8 cellular contexts compared by ENCODE assay signal in genomic region chr10:79247373-79248137, GRCh38.
DNase-seq lines count a peak whose midpoint lies in the region; ATAC-seq and TF ChIP-seq lines count a peak whose summit lies in the region.

No MANE protein-coding gene starts in this region.

- H3K9me3 ChIP-seq in gastroesophageal sphincter = no peaks in the 10 kb centered on the region
- H3K9me3 ChIP-seq in spleen = no peaks in the 10 kb centered on the region

- H3K4me3 ChIP-seq in GM12875 (ENCODE audit: low read depth, low read length) (peak overlapping the region; percentile 85), gastroesophageal sphincter (no peak overlapping the region), spleen (peak overlapping the region in 1 of 8 donors; percentile 79)

- H3K36me3 ChIP-seq in gastroesophageal sphincter (peaks cover 0 to 7% of the 10 kb centered on the region in 2 donors), spleen (peaks cover 0 to 17% (median 0%) of the 10 kb centered on the region in 6 donors)

- H3K27me3 ChIP-seq in gastroesophageal sphincter (no peaks in the 10 kb centered on the region), spleen (replicated peaks in 1 of 7) (no peaks in the 10 kb centered on the region), foreskin keratinocyte (no peaks in the 10 kb centered on the region)

- DNase-seq in RWPE1 (ENCODE audit: low spot score) (no peak), spleen (no peak), NCI-H526 (lab: John Stamatoyannopoulos, UW) (no peak), SHP77 treated with DMSO at 0.1 percent for 48 hours (lab: John Stamatoyannopoulos, UW) (no peak), foreskin keratinocyte (no peak)

- ATAC-seq in gastroesophageal sphincter (no peak), GM18519 (IDR thresholded peaks at IDR 0.05; ENCODE audit: low FRiP score, unreplicated experiment) (no peak), foreskin keratinocyte (no peak)

- POLR2A ChIA-PET in RWPE1 (lab: Yijun Ruan, JAX; ENCODE audit: low non-redundant PET) = no interaction called here

- intact Hi-C loops in spleen (cut with DNase I; ENCODE audit: low total_unique reads) = no loop called here

- no peak for TF ChIP-seq EP300 in gastroesophageal sphincter (IDR thresholded peaks at IDR 0.05)

- no peak for TF ChIP-seq POLR2A in gastroesophageal sphincter (IDR thresholded peaks at IDR 0.05)
- TF ChIP-seq POLR2A in spleen (IDR thresholded peaks at IDR 0.05) = no peak

- 90% methylated on average over 4 of the region's 6 CpGs; no CpG with 5 or more reads in 1 of the 2 donors for WGBS in gastroesophageal sphincter (ENCODE audit: low coverage in 1 of 2), 2 donors
- 67 to 85% (median 76%) methylated on average over 5 to 6 of the region's 6 CpGs for WGBS in spleen, 5 donors

- H3K27ac ChIP-seq in RWPE1 (peak overlapping the region; percentile 37), gastroesophageal sphincter (peak overlapping the region; percentile 8 to 85 (median 81)), spleen (peak overlapping the region; percentile 69 to 93 (median 88)), foreskin keratinocyte (no peak overlapping the region)

- H3K4me1 ChIP-seq in gastroesophageal sphincter (peaks cover 0 to 98% (median 56%) of the 10 kb centered on the region in 3 donors), spleen (peaks cover 79 to 97% (median 91%) of the 10 kb centered on the region in 6 donors), foreskin keratinocyte (no peaks in the 10 kb centered on the region)

- TF ChIP-seq CTCF in GM12875 (IDR thresholded peaks at IDR 0.05; ENCODE audit: borderline replicate concordance, insufficient read depth, low read depth, low read length) (no peak), RWPE1 (conservative IDR thresholded peaks at IDR 0.05; ENCODE audit: low read depth) (no peak), gastroesophageal sphincter (IDR thresholded peaks at IDR 0.05) (no peak), spleen (IDR thresholded peaks at IDR 0.05 in 8 of 11, conservative IDR thresholded peaks at IDR 0.05 in 3 of 11) (no peak), foreskin keratinocyte (conservative IDR thresholded peaks at IDR 0.05) (no peak)

- CTCF ChIA-PET in RWPE1 (lab: Yijun Ruan, JAX) = interaction anchor here (0.7 kb wide), 1 partner anchor 126 kb away, joined by 4 read pairs; no protein-coding TSS in a partner anchor
